Comparison of ENCODE assay signal across 1 cellular context in the genomic region with DNA sequence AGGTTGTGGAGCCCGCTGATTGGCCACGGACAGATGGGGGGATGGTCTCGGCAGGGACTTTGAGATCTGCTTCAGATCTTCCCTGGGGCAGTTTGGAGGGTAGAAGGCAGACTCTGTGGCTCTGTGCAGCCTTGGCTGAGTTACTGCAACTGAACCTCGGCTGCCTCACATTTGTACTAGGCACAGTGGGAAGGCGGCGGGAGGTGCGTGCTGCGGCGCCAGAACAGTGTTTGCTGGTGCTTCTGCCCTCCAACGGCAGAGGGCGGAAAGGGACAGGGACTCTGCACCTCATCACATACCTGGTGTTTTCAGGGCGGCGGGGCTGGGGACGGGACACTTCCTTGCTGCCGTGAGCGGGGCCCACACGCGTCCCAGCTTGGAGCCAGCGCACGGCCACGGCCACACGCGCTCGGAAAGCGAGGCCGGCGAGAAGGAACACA.
TF ChIP-seq lines count a peak whose summit lies in the region.

No MANE protein-coding gene starts in this region.

TF ChIP-seq in HepG2, 621 proteins besides CTCF, POLR2A, EP300 and RAD21 (continued from another document and continues in another):
- TF ChIP-seq AGO1 (IDR thresholded peaks at IDR 0.05; ENCODE audit: low read depth, low read length, poor library complexity, severe bottlenecking) (peak; percentile 74), ZNF644 (CRISPR knock-in tag; IDR thresholded peaks at IDR 0.05; ENCODE audit: low read depth) (0 out of 2 replicates have a peak, but pooled peaks have one; percentile 1), RBFOX2 (IDR thresholded peaks at IDR 0.05; ENCODE audit: low read depth, low read length) (peak; percentile 72), SOX5 (CRISPR knock-in tag; IDR thresholded peaks at IDR 0.05; ENCODE audit: borderline replicate concordance) (0 out of 2 replicates have a peak, but pooled peaks have one; percentile 35), STAG1 (CRISPR knock-in tag; IDR thresholded peaks at IDR 0.05) (peak; percentile 80), RXRA (CRISPR knock-in tag; IDR thresholded peaks at IDR 0.05) (peak; percentile 63), ZNF143 (CRISPR knock-in tag; IDR thresholded peaks at IDR 0.05) (no peak), IRF2 (CRISPR knock-in tag; IDR thresholded peaks at IDR 0.05) (no peak), XRCC5 (optimal IDR thresholded peaks at IDR 0.05; ENCODE audit: low read length) (peak; percentile 82), ATF1 (CRISPR knock-in tag; IDR thresholded peaks at IDR 0.05) (no peak), ZNF556 (CRISPR knock-in tag; IDR thresholded peaks at IDR 0.05; ENCODE audit: borderline replicate concordance) (no peak), ZSCAN21 (CRISPR knock-in tag; IDR thresholded peaks at IDR 0.05; ENCODE audit: borderline replicate concordance) (peak; percentile 81), HIVEP1 (CRISPR knock-in tag; IDR thresholded peaks at IDR 0.05) (peak; percentile 77), CCDC6 (CRISPR knock-in tag; IDR thresholded peaks at IDR 0.05) (no peak), NCOA2 (CRISPR knock-in tag; IDR thresholded peaks at IDR 0.05) (peak; percentile 14; the same call in 1 of the 2 replicates), ZNF329 (CRISPR knock-in tag; IDR thresholded peaks at IDR 0.05; ENCODE audit: low read depth) (no peak), ZNF501 (CRISPR knock-in tag; IDR thresholded peaks at IDR 0.05) (peak; percentile 70), ONECUT2 (CRISPR knock-in tag; IDR thresholded peaks at IDR 0.05) (no peak), NAIF1 (CRISPR knock-in tag; IDR thresholded peaks at IDR 0.05; ENCODE audit: borderline replicate concordance) (peak; percentile 59; the same call in 1 of the 2 replicates), SALL2 (CRISPR knock-in tag; IDR thresholded peaks at IDR 0.05) (0 out of 2 replicates have a peak, but pooled peaks have one; percentile 13), MYC (CRISPR knock-in tag; IDR thresholded peaks at IDR 0.05; ENCODE audit: borderline replicate concordance) (peak; percentile 81; the same call in 1 of the 2 replicates), DMAP1 (CRISPR knock-in tag; IDR thresholded peaks at IDR 0.05) (peak; percentile 79), TBP (CRISPR knock-in tag; IDR thresholded peaks at IDR 0.05) (no peak), ZFY (CRISPR knock-in tag; IDR thresholded peaks at IDR 0.05) (peak; percentile 43), HDAC1 (CRISPR knock-in tag; IDR thresholded peaks at IDR 0.05) (peak; percentile 64), SALL1 (CRISPR knock-in tag; IDR thresholded peaks at IDR 0.05) (peak; percentile 86), CBX1 (IDR thresholded peaks at IDR 0.05; ENCODE audit: low read depth) (peak; percentile 26), NFKB2 (CRISPR knock-in tag; IDR thresholded peaks at IDR 0.05; ENCODE audit: borderline replicate concordance) (peak; percentile 16; the same call in 1 of the 2 replicates), ZNF614 (CRISPR knock-in tag; IDR thresholded peaks at IDR 0.05; ENCODE audit: borderline replicate concordance) (no peak), ZZZ3 (CRISPR knock-in tag; IDR thresholded peaks at IDR 0.05; ENCODE audit: borderline replicate concordance) (no peak), GATAD2A (CRISPR knock-in tag; IDR thresholded peaks at IDR 0.05) (peak; percentile 69), ZNF33B (CRISPR knock-in tag; IDR thresholded peaks at IDR 0.05) (peak; percentile 73; the same call in 1 of the 2 replicates), HES4 (CRISPR knock-in tag; IDR thresholded peaks at IDR 0.05; ENCODE audit: borderline replicate concordance) (no peak; the same call in 1 of the 2 replicates), ZNF530 (CRISPR knock-in tag; IDR thresholded peaks at IDR 0.05; ENCODE audit: low read depth) (no peak), ZFP36L1 (CRISPR knock-in tag; IDR thresholded peaks at IDR 0.05) (0 out of 2 replicates have a peak, but pooled peaks have one; percentile 19), SRF (IDR thresholded peaks at IDR 0.05; ENCODE audit: low read depth, low read length) (no peak), ZNF772 (CRISPR knock-in tag; IDR thresholded peaks at IDR 0.05) (peak; percentile 65; the same call in 1 of the 2 replicates), ZNF264 (CRISPR knock-in tag; IDR thresholded peaks at IDR 0.05) (0 out of 2 replicates have a peak, but pooled peaks have one; percentile 11), MTA3 (CRISPR knock-in tag; IDR thresholded peaks at IDR 0.05) (no peak), MXD4 (CRISPR knock-in tag; IDR thresholded peaks at IDR 0.05) (0 out of 2 replicates have a peak, but pooled peaks have one; percentile 16), ZNF724P (CRISPR knock-in tag; IDR thresholded peaks at IDR 0.05; ENCODE audit: borderline replicate concordance) (0 out of 2 replicates have a peak, but pooled peaks have one; percentile 25)
- TF ChIP-seq, protein P1, sequence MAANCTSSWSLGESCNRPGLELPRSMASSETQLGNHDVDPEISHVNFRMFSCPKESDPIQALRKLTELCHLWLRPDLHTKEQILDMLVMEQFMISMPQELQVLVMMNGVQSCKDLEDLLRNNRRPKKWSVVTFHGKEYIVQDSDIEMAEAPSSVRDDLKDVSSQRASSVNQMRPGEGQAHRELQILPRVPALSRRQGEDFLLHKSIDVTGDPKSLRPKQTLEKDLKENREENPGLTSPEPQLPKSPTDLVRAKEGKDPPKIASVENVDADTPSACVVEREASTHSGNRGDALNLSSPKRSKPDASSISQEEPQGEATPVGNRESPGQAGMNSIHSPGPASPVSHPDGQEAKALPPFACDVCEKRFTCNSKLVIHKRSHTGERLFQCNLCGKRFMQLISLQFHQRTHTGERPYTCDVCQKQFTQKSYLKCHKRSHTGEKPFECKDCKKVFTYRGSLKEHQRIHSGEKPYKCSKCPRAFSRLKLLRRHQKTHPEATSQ (CRISPR knock-in tag; IDR thresholded peaks at IDR 0.05; ENCODE audit: borderline replicate concordance): no peak
- TF ChIP-seq, protein P2, sequence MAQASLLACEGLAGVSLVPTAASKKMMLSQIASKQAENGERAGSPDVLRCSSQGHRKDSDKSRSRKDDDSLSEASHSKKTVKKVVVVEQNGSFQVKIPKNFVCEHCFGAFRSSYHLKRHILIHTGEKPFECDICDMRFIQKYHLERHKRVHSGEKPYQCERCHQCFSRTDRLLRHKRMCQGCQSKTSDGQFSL (CRISPR knock-in tag; IDR thresholded peaks at IDR 0.05): peak; percentile 72; the same call in 1 of the 2 replicates
- TF ChIP-seq, protein P3, sequence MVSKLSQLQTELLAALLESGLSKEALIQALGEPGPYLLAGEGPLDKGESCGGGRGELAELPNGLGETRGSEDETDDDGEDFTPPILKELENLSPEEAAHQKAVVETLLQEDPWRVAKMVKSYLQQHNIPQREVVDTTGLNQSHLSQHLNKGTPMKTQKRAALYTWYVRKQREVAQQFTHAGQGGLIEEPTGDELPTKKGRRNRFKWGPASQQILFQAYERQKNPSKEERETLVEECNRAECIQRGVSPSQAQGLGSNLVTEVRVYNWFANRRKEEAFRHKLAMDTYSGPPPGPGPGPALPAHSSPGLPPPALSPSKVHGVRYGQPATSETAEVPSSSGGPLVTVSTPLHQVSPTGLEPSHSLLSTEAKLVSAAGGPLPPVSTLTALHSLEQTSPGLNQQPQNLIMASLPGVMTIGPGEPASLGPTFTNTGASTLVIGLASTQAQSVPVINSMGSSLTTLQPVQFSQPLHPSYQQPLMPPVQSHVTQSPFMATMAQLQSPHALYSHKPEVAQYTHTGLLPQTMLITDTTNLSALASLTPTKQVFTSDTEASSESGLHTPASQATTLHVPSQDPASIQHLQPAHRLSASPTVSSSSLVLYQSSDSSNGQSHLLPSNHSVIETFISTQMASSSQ (IDR thresholded peaks at IDR 0.05; ENCODE audit: low read depth): no peak
- TF ChIP-seq, protein P3 (CRISPR knock-in tag; IDR thresholded peaks at IDR 0.05; ENCODE audit: borderline replicate concordance): peak; percentile 44; the same call in 1 of the 2 replicates
- TF ChIP-seq, protein P4, sequence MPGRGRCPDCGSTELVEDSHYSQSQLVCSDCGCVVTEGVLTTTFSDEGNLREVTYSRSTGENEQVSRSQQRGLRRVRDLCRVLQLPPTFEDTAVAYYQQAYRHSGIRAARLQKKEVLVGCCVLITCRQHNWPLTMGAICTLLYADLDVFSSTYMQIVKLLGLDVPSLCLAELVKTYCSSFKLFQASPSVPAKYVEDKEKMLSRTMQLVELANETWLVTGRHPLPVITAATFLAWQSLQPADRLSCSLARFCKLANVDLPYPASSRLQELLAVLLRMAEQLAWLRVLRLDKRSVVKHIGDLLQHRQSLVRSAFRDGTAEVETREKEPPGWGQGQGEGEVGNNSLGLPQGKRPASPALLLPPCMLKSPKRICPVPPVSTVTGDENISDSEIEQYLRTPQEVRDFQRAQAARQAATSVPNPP (CRISPR knock-in tag; IDR thresholded peaks at IDR 0.05): no peak
- TF ChIP-seq, protein P5, sequence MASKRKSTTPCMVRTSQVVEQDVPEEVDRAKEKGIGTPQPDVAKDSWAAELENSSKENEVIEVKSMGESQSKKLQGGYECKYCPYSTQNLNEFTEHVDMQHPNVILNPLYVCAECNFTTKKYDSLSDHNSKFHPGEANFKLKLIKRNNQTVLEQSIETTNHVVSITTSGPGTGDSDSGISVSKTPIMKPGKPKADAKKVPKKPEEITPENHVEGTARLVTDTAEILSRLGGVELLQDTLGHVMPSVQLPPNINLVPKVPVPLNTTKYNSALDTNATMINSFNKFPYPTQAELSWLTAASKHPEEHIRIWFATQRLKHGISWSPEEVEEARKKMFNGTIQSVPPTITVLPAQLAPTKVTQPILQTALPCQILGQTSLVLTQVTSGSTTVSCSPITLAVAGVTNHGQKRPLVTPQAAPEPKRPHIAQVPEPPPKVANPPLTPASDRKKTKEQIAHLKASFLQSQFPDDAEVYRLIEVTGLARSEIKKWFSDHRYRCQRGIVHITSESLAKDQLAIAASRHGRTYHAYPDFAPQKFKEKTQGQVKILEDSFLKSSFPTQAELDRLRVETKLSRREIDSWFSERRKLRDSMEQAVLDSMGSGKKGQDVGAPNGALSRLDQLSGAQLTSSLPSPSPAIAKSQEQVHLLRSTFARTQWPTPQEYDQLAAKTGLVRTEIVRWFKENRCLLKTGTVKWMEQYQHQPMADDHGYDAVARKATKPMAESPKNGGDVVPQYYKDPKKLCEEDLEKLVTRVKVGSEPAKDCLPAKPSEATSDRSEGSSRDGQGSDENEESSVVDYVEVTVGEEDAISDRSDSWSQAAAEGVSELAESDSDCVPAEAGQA (IDR thresholded peaks at IDR 0.05; ENCODE audit: low read depth): no peak
- TF ChIP-seq, protein P5 (CRISPR knock-in tag; IDR thresholded peaks at IDR 0.05; ENCODE audit: borderline replicate concordance): no peak
- TF ChIP-seq, protein P6, sequence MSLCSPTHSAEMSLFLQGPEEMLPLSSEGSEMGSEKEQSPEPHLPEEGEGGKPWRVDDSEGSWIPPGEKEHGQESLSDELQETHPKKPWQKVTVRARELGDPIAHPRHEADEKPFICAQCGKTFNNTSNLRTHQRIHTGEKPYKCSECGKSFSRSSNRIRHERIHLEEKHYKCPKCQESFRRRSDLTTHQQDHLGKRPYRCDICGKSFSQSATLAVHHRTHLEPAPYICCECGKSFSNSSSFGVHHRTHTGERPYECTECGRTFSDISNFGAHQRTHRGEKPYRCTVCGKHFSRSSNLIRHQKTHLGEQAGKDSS (CRISPR knock-in tag; IDR thresholded peaks at IDR 0.05; ENCODE audit: borderline replicate concordance, low read depth): peak; percentile 69; the same call in 1 of the 2 replicates
- TF ChIP-seq, protein P7, sequence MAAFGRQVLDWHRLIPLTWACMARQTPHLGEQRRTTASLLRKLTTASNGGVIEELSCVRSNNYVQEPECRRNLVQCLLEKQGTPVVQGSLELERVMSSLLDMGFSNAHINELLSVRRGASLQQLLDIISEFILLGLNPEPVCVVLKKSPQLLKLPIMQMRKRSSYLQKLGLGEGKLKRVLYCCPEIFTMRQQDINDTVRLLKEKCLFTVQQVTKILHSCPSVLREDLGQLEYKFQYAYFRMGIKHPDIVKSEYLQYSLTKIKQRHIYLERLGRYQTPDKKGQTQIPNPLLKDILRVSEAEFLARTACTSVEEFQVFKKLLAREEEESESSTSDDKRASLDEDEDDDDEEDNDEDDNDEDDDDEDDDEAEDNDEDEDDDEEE (CRISPR knock-in tag; IDR thresholded peaks at IDR 0.05): no peak
- TF ChIP-seq, protein P8, sequence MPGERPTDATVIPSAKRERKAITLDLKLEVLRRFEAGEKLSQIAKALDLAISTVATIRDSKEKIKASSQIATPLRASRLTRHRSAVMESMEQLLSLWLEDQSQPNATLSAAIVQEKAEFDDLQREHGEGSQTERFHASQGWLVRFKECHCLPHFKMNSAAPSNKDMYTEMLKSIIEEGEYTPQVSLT (CRISPR knock-in tag; IDR thresholded peaks at IDR 0.05; ENCODE audit: borderline replicate concordance, low read depth): no peak
- TF ChIP-seq, protein P9, sequence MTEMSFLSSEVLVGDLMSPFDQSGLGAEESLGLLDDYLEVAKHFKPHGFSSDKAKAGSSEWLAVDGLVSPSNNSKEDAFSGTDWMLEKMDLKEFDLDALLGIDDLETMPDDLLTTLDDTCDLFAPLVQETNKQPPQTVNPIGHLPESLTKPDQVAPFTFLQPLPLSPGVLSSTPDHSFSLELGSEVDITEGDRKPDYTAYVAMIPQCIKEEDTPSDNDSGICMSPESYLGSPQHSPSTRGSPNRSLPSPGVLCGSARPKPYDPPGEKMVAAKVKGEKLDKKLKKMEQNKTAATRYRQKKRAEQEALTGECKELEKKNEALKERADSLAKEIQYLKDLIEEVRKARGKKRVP (CRISPR knock-in tag; IDR thresholded peaks at IDR 0.05): peak in 1 of 2 experiments; percentile 52; a peak in 1 of 4 replicates
